ENCODE assay signal across 38 cellular contexts in genomic region chr7:121285066-121285667, GRCh38. TPM values are rescaled to one million over a fixed set of nuclear protein-coding genes. Genes with fewer than 3 reads are reported as not detected.
"Had no signal": no experiment of that assay in that cellular context is flagged by ENCODE, and none has a peak within 500 bp of the region (broad histone marks: within the 10 kb centered on the region; RNA-seq: fewer than 3 reads in every experiment).

No MANE protein-coding gene starts in this region.

- H3K4me1 ChIP-seq: adrenal gland, gastrocnemius medialis, heart left ventricle had no signal

- H3K4me3 Mint-ChIP-seq: activated B cell treated with CpG ODN at 0.5 μM for 24 hours; activated CD4-positive, alpha-beta memory T cell treated with anti-CD3 and anti-CD28 coated beads for 36 hours; activated CD4-positive, alpha-beta T cell treated with anti-CD3 and anti-CD28 coated beads for 36 hours; activated CD4-positive, alpha-beta T cell treated with anti-CD3 and anti-CD28 coated beads, Interleukin-2, amount 10 ng/mL, durations not matched to agents 24 days and 14 days; activated CD8-positive, alpha-beta memory T cell treated with anti-CD3 and anti-CD28 coated beads, Interleukin-2, amount 10 ng/mL, durations not matched to agents 7 days and 5 days; activated CD8-positive, alpha-beta T cell treated with anti-CD3 and anti-CD28 coated beads, Interleukin-2, amount 10 ng/mL, durations not matched to agents 7 days and 5 days; activated naive CD4-positive, alpha-beta T cell treated with anti-CD3 and anti-CD28 coated beads for 36 hours; activated naive CD4-positive, alpha-beta T cell treated with anti-CD3 and anti-CD28 coated beads, Interleukin-2, amount 50 U/mL, for 24 hours; activated naive CD8-positive, alpha-beta T cell treated with anti-CD3 and anti-CD28 coated beads for 36 hours; activated naive CD8-positive, alpha-beta T cell treated with anti-CD3 and anti-CD28 coated beads, Interleukin-2, amount 50 U/mL, for 24 hours; activated T-helper 1 cell treated with anti-CD3 and anti-CD28 coated beads, Interleukin-12 subunit alpha, Interleukin-12 subunit beta, Interleukin-2, Interleukin-4 antibody, amounts not matched to agents 30 ng/mL and 10 ng/mL and 1 ng/mL, durations not matched to agents 14 hours and 24 hours and 36 hours; central memory CD8-positive, alpha-beta T cell; dendritic cell treated with granulocyte-macrophage colony-stimulating factor and Interleukin-4, amounts not matched to agents 40 ng/mL and 50 ng/mL, for 4 days; endodermal cell; T-helper 17 cell; T-helper 2 cell treated with Interferon-gamma antibody and Interleukin-4, amounts not matched to agents 5 μg/mL and 100 μg/mL, for 36 hours had no signal

- H3K36me3 Mint-ChIP-seq: activated naive CD4-positive, alpha-beta T cell treated with anti-CD3 and anti-CD28 coated beads, Interleukin-2, amount 50 U/mL, for 24 hours had no signal

- H3K4me1 Mint-ChIP-seq: activated CD8-positive, alpha-beta memory T cell treated with anti-CD3 and anti-CD28 coated beads, Interleukin-2, amount 10 ng/mL, durations not matched to agents 7 days and 5 days; activated naive CD4-positive, alpha-beta T cell treated with anti-CD3 and anti-CD28 coated beads, Interleukin-2, amount 50 U/mL, for 24 hours; central memory CD8-positive, alpha-beta T cell; endodermal cell; T-helper 17 cell had no signal

- H3K27ac ChIP-seq: adrenal gland, brain microvascular endothelial cell, coronary artery, dorsolateral prefrontal cortex, foreskin keratinocyte, gastrocnemius medialis, heart left ventricle, WERI-Rb-1 had no signal

- FAIRE-seq: bronchial epithelial cell had no signal

- H3K27me3 Mint-ChIP-seq: activated B cell treated with CpG ODN at 0.5 μM for 24 hours; activated CD4-positive, alpha-beta T cell treated with anti-CD3 and anti-CD28 coated beads, Interleukin-2, amount 10 ng/mL, durations not matched to agents 24 days and 14 days; activated naive CD4-positive, alpha-beta T cell treated with anti-CD3 and anti-CD28 coated beads, Interleukin-2, amount 50 U/mL, for 24 hours; activated naive CD8-positive, alpha-beta T cell treated with anti-CD3 and anti-CD28 coated beads, Interleukin-2, amount 50 U/mL, for 24 hours; dendritic cell treated with granulocyte-macrophage colony-stimulating factor and Interleukin-4, amounts not matched to agents 40 ng/mL and 50 ng/mL, for 4 days; T-helper 17 cell had no signal

- H3K27ac Mint-ChIP-seq: activated CD4-positive, alpha-beta memory T cell treated with anti-CD3 and anti-CD28 coated beads for 36 hours; activated CD4-positive, alpha-beta T cell treated with anti-CD3 and anti-CD28 coated beads for 36 hours; activated CD4-positive, alpha-beta T cell treated with anti-CD3 and anti-CD28 coated beads, Interleukin-2, amount 10 ng/mL, durations not matched to agents 24 days and 14 days; activated CD8-positive, alpha-beta memory T cell treated with anti-CD3 and anti-CD28 coated beads, Interleukin-2, amount 10 ng/mL, durations not matched to agents 7 days and 5 days; activated CD8-positive, alpha-beta T cell treated with anti-CD3 and anti-CD28 coated beads, Interleukin-2, amount 10 ng/mL, durations not matched to agents 7 days and 5 days; activated naive CD4-positive, alpha-beta T cell treated with anti-CD3 and anti-CD28 coated beads for 36 hours; activated naive CD4-positive, alpha-beta T cell treated with anti-CD3 and anti-CD28 coated beads, Interleukin-2, amount 50 U/mL, for 24 hours; activated naive CD8-positive, alpha-beta T cell treated with anti-CD3 and anti-CD28 coated beads for 36 hours; activated naive CD8-positive, alpha-beta T cell treated with anti-CD3 and anti-CD28 coated beads, Interleukin-2, amount 50 U/mL, for 24 hours; activated T-helper 1 cell treated with anti-CD3 and anti-CD28 coated beads, Interleukin-12 subunit alpha, Interleukin-12 subunit beta, Interleukin-2, Interleukin-4 antibody, amounts not matched to agents 30 ng/mL and 10 ng/mL and 1 ng/mL, durations not matched to agents 14 hours and 24 hours and 36 hours; activated T-helper 2 cell treated with anti-CD3 and anti-CD28 coated beads, Interferon-gamma antibody, Interleukin-2, Interleukin-4, amounts not matched to agents 10 μg/mL and 5 μg/mL and 100 μg/mL, durations not matched to agents 14 hours and 24 hours and 36 hours; dendritic cell treated with granulocyte-macrophage colony-stimulating factor and Interleukin-4, amounts not matched to agents 40 ng/mL and 50 ng/mL, for 4 days; endodermal cell; T-helper 17 cell; T-helper 2 cell treated with Interferon-gamma antibody and Interleukin-4, amounts not matched to agents 5 μg/mL and 100 μg/mL, for 36 hours had no signal

- ATAC-seq: activated CD4-positive, CD25-positive, alpha-beta regulatory T cell treated with anti-CD3 and anti-CD28 coated beads, Interleukin-2, amount 50 U/mL, for 24 hours; activated CD8-positive, alpha-beta memory T cell treated with anti-CD3 and anti-CD28 coated beads, Interleukin-2, amount 10 ng/mL, durations not matched to agents 7 days and 5 days; activated CD8-positive, alpha-beta T cell treated with anti-CD3 and anti-CD28 coated beads, Interleukin-2, amount 10 ng/mL, durations not matched to agents 7 days and 5 days; activated naive CD8-positive, alpha-beta T cell treated with anti-CD3 and anti-CD28 coated beads, Interleukin-2, amount 50 U/mL, for 24 hours; esophagus mucosa; foreskin keratinocyte; gastrocnemius medialis; heart left ventricle; T-helper 17 cell had no signal

- H3K36me3 ChIP-seq: adrenal gland, brain microvascular endothelial cell, WERI-Rb-1 had no signal

- DNase-seq: activated B cell treated with CpG ODN at 0.5 μM for 24 hours; activated CD4-positive, alpha-beta memory T cell treated with anti-CD3 and anti-CD28 coated beads for 36 hours; activated CD4-positive, alpha-beta T cell treated with anti-CD3 and anti-CD28 coated beads for 36 hours; activated CD4-positive, alpha-beta T cell treated with anti-CD3 and anti-CD28 coated beads, Interleukin-2, amount 10 ng/mL, durations not matched to agents 24 days and 14 days; activated CD8-positive, alpha-beta memory T cell treated with anti-CD3 and anti-CD28 coated beads, Interleukin-2, amount 10 ng/mL, durations not matched to agents 7 days and 5 days; activated CD8-positive, alpha-beta memory T cell treated with anti-CD3 and anti-CD28 coated beads, Interleukin-2, amount 50 U/mL, for 4 hours; activated CD8-positive, alpha-beta T cell treated with anti-CD3 and anti-CD28 coated beads, Interleukin-2, amount 10 ng/mL, durations not matched to agents 7 days and 5 days; activated effector memory CD4-positive, alpha-beta T cell treated with anti-CD3 and anti-CD28 coated beads, Interleukin-2, amount 50 U/mL, for 16 hours; activated naive CD4-positive, alpha-beta T cell treated with anti-CD3 and anti-CD28 coated beads for 36 hours; activated naive CD8-positive, alpha-beta T cell treated with anti-CD3 and anti-CD28 coated beads for 36 hours; activated naive CD8-positive, alpha-beta T cell treated with anti-CD3 and anti-CD28 coated beads, Interleukin-2, amount 50 U/mL, for 24 hours; activated T-cell treated with anti-CD3 and anti-CD28 coated beads, Interleukin-2, amount 50 U/mL, for 1 hour; activated T-cell treated with anti-CD3 and anti-CD28 coated beads, Interleukin-2, amount 50 U/mL, for 48 hours; adrenal gland; amygdala; aorta; brain microvascular endothelial cell; dorsolateral prefrontal cortex; effector memory CD4-positive, alpha-beta T cell; endodermal cell; foreskin keratinocyte; gastrocnemius medialis; glutamatergic neuron; heart left ventricle; T-helper 17 cell; T1000; WERI-Rb-1 had no signal

- H3K27me3 ChIP-seq: adrenal gland, brain microvascular endothelial cell, dorsolateral prefrontal cortex, foreskin keratinocyte, gastrocnemius medialis, heart left ventricle had no signal

- H3K9me3 ChIP-seq: gastrocnemius medialis had no signal

- H3K4me3 ChIP-seq: adrenal gland, coronary artery, dorsolateral prefrontal cortex, gastrocnemius medialis, heart left ventricle had no signal

- H3K9me3 Mint-ChIP-seq: activated naive CD4-positive, alpha-beta T cell treated with anti-CD3 and anti-CD28 coated beads, Interleukin-2, amount 50 U/mL, for 24 hours had no signal

RNA-seq across cellular contexts. Expression of gene WNT16, which starts 43.6 kb away (rescaled TPM):
- total RNA-seq: activated CD4-positive, alpha-beta memory T cell treated with anti-CD3 and anti-CD28 coated beads for 36 hours; activated CD4-positive, alpha-beta T cell treated with anti-CD3 and anti-CD28 coated beads for 36 hours; activated CD4-positive, alpha-beta T cell treated with anti-CD3 and anti-CD28 coated beads, Interleukin-2, amount 10 ng/mL, durations not matched to agents 24 days and 14 days; activated CD8-positive, alpha-beta memory T cell treated with anti-CD3 and anti-CD28 coated beads, Interleukin-2, amount 10 ng/mL, durations not matched to agents 7 days and 5 days; activated CD8-positive, alpha-beta T cell treated with anti-CD3 and anti-CD28 coated beads, Interleukin-2, amount 10 ng/mL, durations not matched to agents 7 days and 5 days; activated naive CD4-positive, alpha-beta T cell treated with anti-CD3 and anti-CD28 coated beads for 36 hours; activated naive CD8-positive, alpha-beta T cell treated with anti-CD3 and anti-CD28 coated beads for 36 hours; activated T-helper 1 cell treated with anti-CD3 and anti-CD28 coated beads, Interleukin-12 subunit alpha, Interleukin-12 subunit beta, Interleukin-2, Interleukin-4 antibody, amounts not matched to agents 30 ng/mL and 10 ng/mL and 1 ng/mL, durations not matched to agents 14 hours and 24 hours and 36 hours; activated T-helper 2 cell treated with anti-CD3 and anti-CD28 coated beads, Interferon-gamma antibody, Interleukin-2, Interleukin-4, amounts not matched to agents 10 μg/mL and 5 μg/mL and 100 μg/mL, durations not matched to agents 14 hours and 24 hours and 36 hours; aorta; bronchial epithelial cell; epithelial cell of proximal tubule; foreskin keratinocyte; T-helper 17 cell had no signal
- polyA plus RNA-seq: aorta, foreskin keratinocyte, heart left ventricle had no signal
